Comparison of ENCODE assay signal across 1 cellular context in the genomic region with DNA sequence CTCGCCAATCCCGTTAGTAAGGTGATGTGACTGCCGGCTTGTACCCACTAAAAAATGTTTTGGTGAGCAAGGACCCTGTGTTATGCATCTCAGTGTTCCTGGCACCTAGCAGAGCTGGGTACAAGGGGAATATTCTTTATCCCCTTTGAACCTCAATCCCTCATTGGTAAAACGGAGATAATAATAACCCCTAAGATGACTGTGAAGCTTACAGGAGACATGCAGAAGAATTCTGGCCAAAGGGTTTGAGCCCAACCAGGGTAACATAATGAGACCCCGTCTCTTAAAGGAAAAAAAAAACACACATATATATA.
A peak's percentile ranks its signal among the peaks of the same experiment; 100 is the strongest.
TF ChIP-seq lines count a peak whose summit lies in the region.

No MANE protein-coding gene starts in this region.

TF ChIP-seq in HepG2, 621 proteins besides CTCF, POLR2A, EP300 and RAD21 (continues in another document):
- TF ChIP-seq, protein P1, sequence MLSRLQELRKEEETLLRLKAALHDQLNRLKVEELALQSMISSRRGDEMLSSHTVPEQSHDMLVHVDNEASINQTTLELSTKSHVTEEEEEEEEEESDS (CRISPR knock-in tag; IDR thresholded peaks at IDR 0.05; ENCODE audit: borderline replicate concordance): peak; percentile 81; the same call in 1 of the 2 replicates
- TF ChIP-seq ARNT2 (CRISPR knock-in tag; IDR thresholded peaks at IDR 0.05; ENCODE audit: low read depth) (0 out of 2 replicates have a peak, but pooled peaks have one; percentile 34), ATF7 (IDR thresholded peaks at IDR 0.05) (no peak), ATF7 (CRISPR knock-in tag; IDR thresholded peaks at IDR 0.05) (no peak), KDM4B (CRISPR knock-in tag; IDR thresholded peaks at IDR 0.05) (no peak), YEATS2 (CRISPR knock-in tag; IDR thresholded peaks at IDR 0.05; ENCODE audit: borderline replicate concordance) (peak; percentile 28; the same call in 1 of the 2 replicates), SRY (CRISPR knock-in tag; IDR thresholded peaks at IDR 0.05) (no peak), KLF11 (CRISPR knock-in tag; IDR thresholded peaks at IDR 0.05) (no peak), BHLHE40 (IDR thresholded peaks at IDR 0.05; ENCODE audit: low read length) (no peak), PCBP1 (IDR thresholded peaks at IDR 0.05; ENCODE audit: borderline replicate concordance, low read depth, low read length) (no peak), SAP130 (CRISPR knock-in tag; IDR thresholded peaks at IDR 0.05; ENCODE audit: low read depth) (peak; percentile 51; the same call in 1 of the 2 replicates), ZNF879 (CRISPR knock-in tag; IDR thresholded peaks at IDR 0.05) (no peak), HNRNPH1 (optimal IDR thresholded peaks at IDR 0.05; ENCODE audit: low read depth, low read length) (no peak), JARID2 (CRISPR knock-in tag; IDR thresholded peaks at IDR 0.05; ENCODE audit: insufficient replicate concordance) (no peak), ZNF772 (CRISPR knock-in tag; IDR thresholded peaks at IDR 0.05) (0 out of 2 replicates have a peak, but pooled peaks have one; percentile 36), ZNF34 (CRISPR knock-in tag; IDR thresholded peaks at IDR 0.05; ENCODE audit: borderline replicate concordance) (0 out of 2 replicates have a peak, but pooled peaks have one; percentile 25), ARHGAP35 (CRISPR knock-in tag; IDR thresholded peaks at IDR 0.05; ENCODE audit: borderline replicate concordance) (no peak), NFKB2 (CRISPR knock-in tag; IDR thresholded peaks at IDR 0.05; ENCODE audit: borderline replicate concordance) (no peak), SMARCE1 (IDR thresholded peaks at IDR 0.05; ENCODE audit: borderline replicate concordance) (no peak), ZNF354B (CRISPR knock-in tag; IDR thresholded peaks at IDR 0.05) (peak; percentile 69; the same call in 1 of the 2 replicates), SMYD3 (CRISPR knock-in tag; IDR thresholded peaks at IDR 0.05) (no peak), PHF8 (CRISPR knock-in tag; IDR thresholded peaks at IDR 0.05) (no peak), ZNF264 (CRISPR knock-in tag; IDR thresholded peaks at IDR 0.05) (0 out of 2 replicates have a peak, but pooled peaks have one; percentile 32)
- TF ChIP-seq, protein P2, sequence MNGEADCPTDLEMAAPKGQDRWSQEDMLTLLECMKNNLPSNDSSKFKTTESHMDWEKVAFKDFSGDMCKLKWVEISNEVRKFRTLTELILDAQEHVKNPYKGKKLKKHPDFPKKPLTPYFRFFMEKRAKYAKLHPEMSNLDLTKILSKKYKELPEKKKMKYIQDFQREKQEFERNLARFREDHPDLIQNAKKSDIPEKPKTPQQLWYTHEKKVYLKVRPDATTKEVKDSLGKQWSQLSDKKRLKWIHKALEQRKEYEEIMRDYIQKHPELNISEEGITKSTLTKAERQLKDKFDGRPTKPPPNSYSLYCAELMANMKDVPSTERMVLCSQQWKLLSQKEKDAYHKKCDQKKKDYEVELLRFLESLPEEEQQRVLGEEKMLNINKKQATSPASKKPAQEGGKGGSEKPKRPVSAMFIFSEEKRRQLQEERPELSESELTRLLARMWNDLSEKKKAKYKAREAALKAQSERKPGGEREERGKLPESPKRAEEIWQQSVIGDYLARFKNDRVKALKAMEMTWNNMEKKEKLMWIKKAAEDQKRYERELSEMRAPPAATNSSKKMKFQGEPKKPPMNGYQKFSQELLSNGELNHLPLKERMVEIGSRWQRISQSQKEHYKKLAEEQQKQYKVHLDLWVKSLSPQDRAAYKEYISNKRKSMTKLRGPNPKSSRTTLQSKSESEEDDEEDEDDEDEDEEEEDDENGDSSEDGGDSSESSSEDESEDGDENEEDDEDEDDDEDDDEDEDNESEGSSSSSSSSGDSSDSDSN (CRISPR knock-in tag; IDR thresholded peaks at IDR 0.05): no peak
- TF ChIP-seq, protein P3, sequence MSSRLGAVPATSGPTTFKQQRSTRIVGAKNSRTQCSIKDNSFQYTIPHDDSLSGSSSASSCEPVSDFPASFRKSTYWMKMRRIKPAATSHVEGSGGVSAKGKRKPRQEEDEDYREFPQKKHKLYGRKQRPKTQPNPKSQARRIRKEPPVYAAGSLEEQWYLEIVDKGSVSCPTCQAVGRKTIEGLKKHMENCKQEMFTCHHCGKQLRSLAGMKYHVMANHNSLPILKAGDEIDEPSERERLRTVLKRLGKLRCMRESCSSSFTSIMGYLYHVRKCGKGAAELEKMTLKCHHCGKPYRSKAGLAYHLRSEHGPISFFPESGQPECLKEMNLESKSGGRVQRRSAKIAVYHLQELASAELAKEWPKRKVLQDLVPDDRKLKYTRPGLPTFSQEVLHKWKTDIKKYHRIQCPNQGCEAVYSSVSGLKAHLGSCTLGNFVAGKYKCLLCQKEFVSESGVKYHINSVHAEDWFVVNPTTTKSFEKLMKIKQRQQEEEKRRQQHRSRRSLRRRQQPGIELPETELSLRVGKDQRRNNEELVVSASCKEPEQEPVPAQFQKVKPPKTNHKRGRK (CRISPR knock-in tag; IDR thresholded peaks at IDR 0.05): no peak
- TF ChIP-seq, protein P4, sequence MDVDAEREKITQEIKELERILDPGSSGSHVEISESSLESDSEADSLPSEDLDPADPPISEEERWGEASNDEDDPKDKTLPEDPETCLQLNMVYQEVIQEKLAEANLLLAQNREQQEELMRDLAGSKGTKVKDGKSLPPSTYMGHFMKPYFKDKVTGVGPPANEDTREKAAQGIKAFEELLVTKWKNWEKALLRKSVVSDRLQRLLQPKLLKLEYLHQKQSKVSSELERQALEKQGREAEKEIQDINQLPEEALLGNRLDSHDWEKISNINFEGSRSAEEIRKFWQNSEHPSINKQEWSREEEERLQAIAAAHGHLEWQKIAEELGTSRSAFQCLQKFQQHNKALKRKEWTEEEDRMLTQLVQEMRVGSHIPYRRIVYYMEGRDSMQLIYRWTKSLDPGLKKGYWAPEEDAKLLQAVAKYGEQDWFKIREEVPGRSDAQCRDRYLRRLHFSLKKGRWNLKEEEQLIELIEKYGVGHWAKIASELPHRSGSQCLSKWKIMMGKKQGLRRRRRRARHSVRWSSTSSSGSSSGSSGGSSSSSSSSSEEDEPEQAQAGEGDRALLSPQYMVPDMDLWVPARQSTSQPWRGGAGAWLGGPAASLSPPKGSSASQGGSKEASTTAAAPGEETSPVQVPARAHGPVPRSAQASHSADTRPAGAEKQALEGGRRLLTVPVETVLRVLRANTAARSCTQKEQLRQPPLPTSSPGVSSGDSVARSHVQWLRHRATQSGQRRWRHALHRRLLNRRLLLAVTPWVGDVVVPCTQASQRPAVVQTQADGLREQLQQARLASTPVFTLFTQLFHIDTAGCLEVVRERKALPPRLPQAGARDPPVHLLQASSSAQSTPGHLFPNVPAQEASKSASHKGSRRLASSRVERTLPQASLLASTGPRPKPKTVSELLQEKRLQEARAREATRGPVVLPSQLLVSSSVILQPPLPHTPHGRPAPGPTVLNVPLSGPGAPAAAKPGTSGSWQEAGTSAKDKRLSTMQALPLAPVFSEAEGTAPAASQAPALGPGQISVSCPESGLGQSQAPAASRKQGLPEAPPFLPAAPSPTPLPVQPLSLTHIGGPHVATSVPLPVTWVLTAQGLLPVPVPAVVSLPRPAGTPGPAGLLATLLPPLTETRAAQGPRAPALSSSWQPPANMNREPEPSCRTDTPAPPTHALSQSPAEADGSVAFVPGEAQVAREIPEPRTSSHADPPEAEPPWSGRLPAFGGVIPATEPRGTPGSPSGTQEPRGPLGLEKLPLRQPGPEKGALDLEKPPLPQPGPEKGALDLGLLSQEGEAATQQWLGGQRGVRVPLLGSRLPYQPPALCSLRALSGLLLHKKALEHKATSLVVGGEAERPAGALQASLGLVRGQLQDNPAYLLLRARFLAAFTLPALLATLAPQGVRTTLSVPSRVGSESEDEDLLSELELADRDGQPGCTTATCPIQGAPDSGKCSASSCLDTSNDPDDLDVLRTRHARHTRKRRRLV (CRISPR knock-in tag; IDR thresholded peaks at IDR 0.05): no peak
- TF ChIP-seq, protein P5, sequence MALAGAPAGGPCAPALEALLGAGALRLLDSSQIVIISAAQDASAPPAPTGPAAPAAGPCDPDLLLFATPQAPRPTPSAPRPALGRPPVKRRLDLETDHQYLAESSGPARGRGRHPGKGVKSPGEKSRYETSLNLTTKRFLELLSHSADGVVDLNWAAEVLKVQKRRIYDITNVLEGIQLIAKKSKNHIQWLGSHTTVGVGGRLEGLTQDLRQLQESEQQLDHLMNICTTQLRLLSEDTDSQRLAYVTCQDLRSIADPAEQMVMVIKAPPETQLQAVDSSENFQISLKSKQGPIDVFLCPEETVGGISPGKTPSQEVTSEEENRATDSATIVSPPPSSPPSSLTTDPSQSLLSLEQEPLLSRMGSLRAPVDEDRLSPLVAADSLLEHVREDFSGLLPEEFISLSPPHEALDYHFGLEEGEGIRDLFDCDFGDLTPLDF (CRISPR knock-in tag; IDR thresholded peaks at IDR 0.05): 0 out of 2 replicates have a peak, but pooled peaks have one; percentile 25
- TF ChIP-seq, protein P6, sequence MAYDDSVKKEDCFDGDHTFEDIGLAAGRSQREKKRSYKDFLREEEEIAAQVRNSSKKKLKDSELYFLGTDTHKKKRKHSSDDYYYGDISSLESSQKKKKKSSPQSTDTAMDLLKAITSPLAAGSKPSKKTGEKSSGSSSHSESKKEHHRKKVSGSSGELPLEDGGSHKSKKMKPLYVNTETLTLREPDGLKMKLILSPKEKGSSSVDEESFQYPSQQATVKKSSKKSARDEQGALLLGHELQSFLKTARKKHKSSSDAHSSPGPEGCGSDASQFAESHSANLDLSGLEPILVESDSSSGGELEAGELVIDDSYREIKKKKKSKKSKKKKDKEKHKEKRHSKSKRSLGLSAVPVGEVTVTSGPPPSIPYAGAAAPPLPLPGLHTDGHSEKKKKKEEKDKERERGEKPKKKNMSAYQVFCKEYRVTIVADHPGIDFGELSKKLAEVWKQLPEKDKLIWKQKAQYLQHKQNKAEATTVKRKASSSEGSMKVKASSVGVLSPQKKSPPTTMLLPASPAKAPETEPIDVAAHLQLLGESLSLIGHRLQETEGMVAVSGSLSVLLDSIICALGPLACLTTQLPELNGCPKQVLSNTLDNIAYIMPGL (CRISPR knock-in tag; IDR thresholded peaks at IDR 0.05; ENCODE audit: borderline replicate concordance in 1 of 2, low read depth in 1 of 2): peak in 1 of 2 experiments; percentile 55; a peak in 1 of 4 replicates
- TF ChIP-seq, protein P7, sequence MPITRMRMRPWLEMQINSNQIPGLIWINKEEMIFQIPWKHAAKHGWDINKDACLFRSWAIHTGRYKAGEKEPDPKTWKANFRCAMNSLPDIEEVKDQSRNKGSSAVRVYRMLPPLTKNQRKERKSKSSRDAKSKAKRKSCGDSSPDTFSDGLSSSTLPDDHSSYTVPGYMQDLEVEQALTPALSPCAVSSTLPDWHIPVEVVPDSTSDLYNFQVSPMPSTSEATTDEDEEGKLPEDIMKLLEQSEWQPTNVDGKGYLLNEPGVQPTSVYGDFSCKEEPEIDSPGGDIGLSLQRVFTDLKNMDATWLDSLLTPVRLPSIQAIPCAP (CRISPR knock-in tag; IDR thresholded peaks at IDR 0.05; ENCODE audit: low read depth): no peak
- TF ChIP-seq, protein P8, sequence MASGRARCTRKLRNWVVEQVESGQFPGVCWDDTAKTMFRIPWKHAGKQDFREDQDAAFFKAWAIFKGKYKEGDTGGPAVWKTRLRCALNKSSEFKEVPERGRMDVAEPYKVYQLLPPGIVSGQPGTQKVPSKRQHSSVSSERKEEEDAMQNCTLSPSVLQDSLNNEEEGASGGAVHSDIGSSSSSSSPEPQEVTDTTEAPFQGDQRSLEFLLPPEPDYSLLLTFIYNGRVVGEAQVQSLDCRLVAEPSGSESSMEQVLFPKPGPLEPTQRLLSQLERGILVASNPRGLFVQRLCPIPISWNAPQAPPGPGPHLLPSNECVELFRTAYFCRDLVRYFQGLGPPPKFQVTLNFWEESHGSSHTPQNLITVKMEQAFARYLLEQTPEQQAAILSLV (CRISPR knock-in tag; IDR thresholded peaks at IDR 0.05; ENCODE audit: borderline replicate concordance): no peak
- TF ChIP-seq, protein P9, sequence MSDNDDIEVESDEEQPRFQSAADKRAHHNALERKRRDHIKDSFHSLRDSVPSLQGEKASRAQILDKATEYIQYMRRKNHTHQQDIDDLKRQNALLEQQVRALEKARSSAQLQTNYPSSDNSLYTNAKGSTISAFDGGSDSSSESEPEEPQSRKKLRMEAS (IDR thresholded peaks at IDR 0.05): no peak
- TF ChIP-seq, protein P10, sequence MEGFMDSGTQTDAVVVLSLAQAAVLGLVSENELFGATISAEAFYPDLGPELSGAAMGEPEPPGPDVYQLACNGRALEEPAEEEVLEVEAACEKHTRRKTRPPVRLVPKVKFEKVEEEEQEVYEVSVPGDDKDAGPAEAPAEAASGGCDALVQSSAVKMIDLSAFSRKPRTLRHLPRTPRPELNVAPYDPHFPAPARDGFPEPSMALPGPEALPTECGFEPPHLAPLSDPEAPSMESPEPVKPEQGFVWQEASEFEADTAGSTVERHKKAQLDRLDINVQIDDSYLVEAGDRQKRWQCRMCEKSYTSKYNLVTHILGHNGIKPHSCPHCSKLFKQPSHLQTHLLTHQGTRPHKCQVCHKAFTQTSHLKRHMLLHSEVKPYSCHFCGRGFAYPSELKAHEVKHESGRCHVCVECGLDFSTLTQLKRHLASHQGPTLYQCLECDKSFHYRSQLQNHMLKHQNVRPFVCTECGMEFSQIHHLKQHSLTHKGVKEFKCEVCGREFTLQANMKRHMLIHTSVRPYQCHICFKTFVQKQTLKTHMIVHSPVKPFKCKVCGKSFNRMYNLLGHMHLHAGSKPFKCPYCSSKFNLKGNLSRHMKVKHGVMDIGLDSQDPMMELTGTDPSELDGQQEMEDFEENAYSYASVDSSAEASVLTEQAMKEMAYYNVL (CRISPR knock-in tag; IDR thresholded peaks at IDR 0.05; ENCODE audit: borderline replicate concordance): no peak
- TF ChIP-seq, protein P11, sequence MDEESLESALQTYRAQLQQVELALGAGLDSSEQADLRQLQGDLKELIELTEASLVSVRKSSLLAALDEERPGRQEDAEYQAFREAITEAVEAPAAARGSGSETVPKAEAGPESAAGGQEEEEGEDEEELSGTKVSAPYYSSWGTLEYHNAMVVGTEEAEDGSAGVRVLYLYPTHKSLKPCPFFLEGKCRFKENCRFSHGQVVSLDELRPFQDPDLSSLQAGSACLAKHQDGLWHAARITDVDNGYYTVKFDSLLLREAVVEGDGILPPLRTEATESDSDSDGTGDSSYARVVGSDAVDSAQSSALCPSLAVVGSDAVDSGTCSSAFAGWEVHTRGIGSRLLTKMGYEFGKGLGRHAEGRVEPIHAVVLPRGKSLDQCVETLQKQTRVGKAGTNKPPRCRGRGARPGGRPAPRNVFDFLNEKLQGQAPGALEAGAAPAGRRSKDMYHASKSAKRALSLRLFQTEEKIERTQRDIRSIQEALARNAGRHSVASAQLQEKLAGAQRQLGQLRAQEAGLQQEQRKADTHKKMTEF (CRISPR knock-in tag; IDR thresholded peaks at IDR 0.05): no peak
